In genomic region chr4:103019319-103020124, GRCh38 we compare ENCODE assay signal across 1 cellular context.
TF ChIP-seq lines count a peak whose summit lies in the region.

TSS of gene SLC9B1 (minus strand) at chr4:103019705. CDS start at chr4:102991711, 27,994 bp downstream.

TF ChIP-seq in K562, 482 proteins besides CTCF, POLR2A, EP300 and RAD21 (continued from another document and continues in another):
- TF ChIP-seq AFF4 (CRISPR knock-in tag; IDR thresholded peaks at IDR 0.05) (peak; percentile 74; the same call in 1 of the 2 replicates), RBM25 (IDR thresholded peaks at IDR 0.05; ENCODE audit: low read depth, low read length, severe bottlenecking) (no peak), NR2F6 (CRISPR knock-in tag; IDR thresholded peaks at IDR 0.05) (no peak), YY1 (IDR thresholded peaks at IDR 0.05; ENCODE audit: borderline replicate concordance in 1 of 3, control insufficient read depth in 1 of 3, extremely low read depth in 1 of 3, insufficient read depth in 3 of 3, insufficient read length in 1 of 3, insufficient replicate concordance in 2 of 3, low read depth in 1 of 3, low read length in 2 of 3) (peak in 2 of 3 experiments; percentile 48 to 64), ELF1 (tag; IDR thresholded peaks at IDR 0.05) (peak; percentile 93), COPS2 (conservative IDR thresholded peaks at IDR 0.05) (no peak), SRSF1 (IDR thresholded peaks at IDR 0.05; ENCODE audit: low read depth, low read length) (no peak), NFXL1 (CRISPR knock-in tag; IDR thresholded peaks at IDR 0.05) (no peak), POLR3G (IDR thresholded peaks at IDR 0.05; ENCODE audit: extremely low read depth, insufficient read length, insufficient replicate concordance) (no peak), SMAD1 (IDR thresholded peaks at IDR 0.05; ENCODE audit: low read depth, low read length, partially characterized antibody) (peak; percentile 76), NCOR1 (IDR thresholded peaks at IDR 0.05) (peak; percentile 28), E2F3 (CRISPR knock-in tag; IDR thresholded peaks at IDR 0.05) (peak; percentile 44; the same call in 1 of the 2 replicates), GATAD2A (IDR thresholded peaks at IDR 0.05) (no peak), PHF8 (IDR thresholded peaks at IDR 0.05; ENCODE audit: borderline replicate concordance, low read length) (peak; percentile 81; the same call in 1 of the 2 replicates), POLR3A (IDR thresholded peaks at IDR 0.05; ENCODE audit: borderline replicate concordance, extremely low read depth, insufficient read depth, insufficient read length) (no peak), ZNF57 (CRISPR knock-in tag; IDR thresholded peaks at IDR 0.05) (no peak), KLF13 (tag; IDR thresholded peaks at IDR 0.05; ENCODE audit: borderline replicate concordance, low read depth) (no peak), ZFP36 (IDR thresholded peaks at IDR 0.05; ENCODE audit: low read depth, low read length, partially characterized antibody) (no peak), ZNF407 (IDR thresholded peaks at IDR 0.05; ENCODE audit: low read depth) (no peak), THAP12 (CRISPR knock-in tag; IDR thresholded peaks at IDR 0.05) (no peak), ZNF586 (CRISPR knock-in tag; conservative IDR thresholded peaks at IDR 0.05) (no peak), NFIC (IDR thresholded peaks at IDR 0.05) (peak; percentile 79), ZNF668 (CRISPR knock-in tag; IDR thresholded peaks at IDR 0.05) (no peak), TOE1 (IDR thresholded peaks at IDR 0.05; ENCODE audit: borderline replicate concordance) (peak; percentile 64), TOE1 (CRISPR knock-in tag; IDR thresholded peaks at IDR 0.05; ENCODE audit: borderline replicate concordance, low read depth) (no peak)
- TF ChIP-seq, protein P1, sequence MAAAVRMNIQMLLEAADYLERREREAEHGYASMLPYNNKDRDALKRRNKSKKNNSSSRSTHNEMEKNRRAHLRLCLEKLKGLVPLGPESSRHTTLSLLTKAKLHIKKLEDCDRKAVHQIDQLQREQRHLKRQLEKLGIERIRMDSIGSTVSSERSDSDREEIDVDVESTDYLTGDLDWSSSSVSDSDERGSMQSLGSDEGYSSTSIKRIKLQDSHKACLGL (CRISPR knock-in tag; IDR thresholded peaks at IDR 0.05; ENCODE audit: borderline replicate concordance, poor library complexity, severe bottlenecking) = no peak
- TF ChIP-seq, protein P2, sequence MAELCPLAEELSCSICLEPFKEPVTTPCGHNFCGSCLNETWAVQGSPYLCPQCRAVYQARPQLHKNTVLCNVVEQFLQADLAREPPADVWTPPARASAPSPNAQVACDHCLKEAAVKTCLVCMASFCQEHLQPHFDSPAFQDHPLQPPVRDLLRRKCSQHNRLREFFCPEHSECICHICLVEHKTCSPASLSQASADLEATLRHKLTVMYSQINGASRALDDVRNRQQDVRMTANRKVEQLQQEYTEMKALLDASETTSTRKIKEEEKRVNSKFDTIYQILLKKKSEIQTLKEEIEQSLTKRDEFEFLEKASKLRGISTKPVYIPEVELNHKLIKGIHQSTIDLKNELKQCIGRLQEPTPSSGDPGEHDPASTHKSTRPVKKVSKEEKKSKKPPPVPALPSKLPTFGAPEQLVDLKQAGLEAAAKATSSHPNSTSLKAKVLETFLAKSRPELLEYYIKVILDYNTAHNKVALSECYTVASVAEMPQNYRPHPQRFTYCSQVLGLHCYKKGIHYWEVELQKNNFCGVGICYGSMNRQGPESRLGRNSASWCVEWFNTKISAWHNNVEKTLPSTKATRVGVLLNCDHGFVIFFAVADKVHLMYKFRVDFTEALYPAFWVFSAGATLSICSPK (IDR thresholded peaks at IDR 0.05; ENCODE audit: borderline replicate concordance) = 0 out of 2 replicates have a peak, but pooled peaks have one; percentile 48
- TF ChIP-seq, protein P3, sequence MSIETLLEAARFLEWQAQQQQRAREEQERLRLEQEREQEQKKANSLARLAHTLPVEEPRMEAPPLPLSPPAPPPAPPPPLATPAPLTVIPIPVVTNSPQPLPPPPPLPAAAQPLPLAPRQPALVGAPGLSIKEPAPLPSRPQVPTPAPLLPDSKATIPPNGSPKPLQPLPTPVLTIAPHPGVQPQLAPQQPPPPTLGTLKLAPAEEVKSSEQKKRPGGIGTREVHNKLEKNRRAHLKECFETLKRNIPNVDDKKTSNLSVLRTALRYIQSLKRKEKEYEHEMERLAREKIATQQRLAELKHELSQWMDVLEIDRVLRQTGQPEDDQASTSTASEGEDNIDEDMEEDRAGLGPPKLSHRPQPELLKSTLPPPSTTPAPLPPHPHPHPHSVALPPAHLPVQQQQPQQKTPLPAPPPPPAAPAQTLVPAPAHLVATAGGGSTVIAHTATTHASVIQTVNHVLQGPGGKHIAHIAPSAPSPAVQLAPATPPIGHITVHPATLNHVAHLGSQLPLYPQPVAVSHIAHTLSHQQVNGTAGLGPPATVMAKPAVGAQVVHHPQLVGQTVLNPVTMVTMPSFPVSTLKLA (conservative IDR thresholded peaks at IDR 0.05) = peak; percentile 84 to 93
- TF ChIP-seq, protein P4, sequence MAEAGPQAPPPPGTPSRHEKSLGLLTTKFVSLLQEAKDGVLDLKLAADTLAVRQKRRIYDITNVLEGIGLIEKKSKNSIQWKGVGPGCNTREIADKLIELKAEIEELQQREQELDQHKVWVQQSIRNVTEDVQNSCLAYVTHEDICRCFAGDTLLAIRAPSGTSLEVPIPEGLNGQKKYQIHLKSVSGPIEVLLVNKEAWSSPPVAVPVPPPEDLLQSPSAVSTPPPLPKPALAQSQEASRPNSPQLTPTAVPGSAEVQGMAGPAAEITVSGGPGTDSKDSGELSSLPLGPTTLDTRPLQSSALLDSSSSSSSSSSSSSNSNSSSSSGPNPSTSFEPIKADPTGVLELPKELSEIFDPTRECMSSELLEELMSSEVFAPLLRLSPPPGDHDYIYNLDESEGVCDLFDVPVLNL (CRISPR knock-in tag; IDR thresholded peaks at IDR 0.05; ENCODE audit: low read depth) = no peak
- TF ChIP-seq, protein P5, sequence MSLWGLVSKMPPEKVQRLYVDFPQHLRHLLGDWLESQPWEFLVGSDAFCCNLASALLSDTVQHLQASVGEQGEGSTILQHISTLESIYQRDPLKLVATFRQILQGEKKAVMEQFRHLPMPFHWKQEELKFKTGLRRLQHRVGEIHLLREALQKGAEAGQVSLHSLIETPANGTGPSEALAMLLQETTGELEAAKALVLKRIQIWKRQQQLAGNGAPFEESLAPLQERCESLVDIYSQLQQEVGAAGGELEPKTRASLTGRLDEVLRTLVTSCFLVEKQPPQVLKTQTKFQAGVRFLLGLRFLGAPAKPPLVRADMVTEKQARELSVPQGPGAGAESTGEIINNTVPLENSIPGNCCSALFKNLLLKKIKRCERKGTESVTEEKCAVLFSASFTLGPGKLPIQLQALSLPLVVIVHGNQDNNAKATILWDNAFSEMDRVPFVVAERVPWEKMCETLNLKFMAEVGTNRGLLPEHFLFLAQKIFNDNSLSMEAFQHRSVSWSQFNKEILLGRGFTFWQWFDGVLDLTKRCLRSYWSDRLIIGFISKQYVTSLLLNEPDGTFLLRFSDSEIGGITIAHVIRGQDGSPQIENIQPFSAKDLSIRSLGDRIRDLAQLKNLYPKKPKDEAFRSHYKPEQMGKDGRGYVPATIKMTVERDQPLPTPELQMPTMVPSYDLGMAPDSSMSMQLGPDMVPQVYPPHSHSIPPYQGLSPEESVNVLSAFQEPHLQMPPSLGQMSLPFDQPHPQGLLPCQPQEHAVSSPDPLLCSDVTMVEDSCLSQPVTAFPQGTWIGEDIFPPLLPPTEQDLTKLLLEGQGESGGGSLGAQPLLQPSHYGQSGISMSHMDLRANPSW (CRISPR knock-in tag; IDR thresholded peaks at IDR 0.05) = no peak
- TF ChIP-seq, protein P6, sequence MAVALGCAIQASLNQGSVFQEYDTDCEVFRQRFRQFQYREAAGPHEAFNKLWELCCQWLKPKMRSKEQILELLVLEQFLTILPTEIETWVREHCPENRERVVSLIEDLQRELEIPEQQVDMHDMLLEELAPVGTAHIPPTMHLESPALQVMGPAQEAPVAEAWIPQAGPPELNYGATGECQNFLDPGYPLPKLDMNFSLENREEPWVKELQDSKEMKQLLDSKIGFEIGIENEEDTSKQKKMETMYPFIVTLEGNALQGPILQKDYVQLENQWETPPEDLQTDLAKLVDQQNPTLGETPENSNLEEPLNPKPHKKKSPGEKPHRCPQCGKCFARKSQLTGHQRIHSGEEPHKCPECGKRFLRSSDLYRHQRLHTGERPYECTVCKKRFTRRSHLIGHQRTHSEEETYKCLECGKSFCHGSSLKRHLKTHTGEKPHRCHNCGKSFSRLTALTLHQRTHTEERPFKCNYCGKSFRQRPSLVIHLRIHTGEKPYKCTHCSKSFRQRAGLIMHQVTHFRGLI (CRISPR knock-in tag; IDR thresholded peaks at IDR 0.05) = no peak
